ENCODE assay signal across 20 cellular contexts in the genomic region with DNA sequence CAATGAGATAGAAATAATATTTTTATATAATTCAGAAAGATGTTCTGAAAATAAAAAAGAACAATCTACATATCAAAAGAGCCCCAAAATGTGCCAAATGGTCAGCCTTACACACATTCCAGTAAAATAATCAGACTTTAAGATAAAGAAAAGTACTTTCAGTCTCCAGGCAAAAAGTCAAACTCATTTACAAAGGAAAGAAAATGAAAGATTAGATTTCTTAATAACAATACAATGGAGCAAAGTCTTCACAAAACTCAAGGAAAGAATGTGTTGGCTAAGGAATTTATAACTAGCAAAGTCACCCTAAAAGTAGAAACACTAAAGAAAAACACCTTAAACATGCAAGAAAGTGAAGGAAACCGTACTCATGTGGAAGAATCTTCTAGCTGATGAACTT. TPM values are rescaled to one million over a fixed set of nuclear protein-coding genes. Genes with fewer than 3 reads are reported as not detected.
"Had no signal": no experiment of that assay in that cellular context is flagged by ENCODE, and none has a peak within 500 bp of the region (broad histone marks: within the 10 kb centered on the region; RNA-seq: fewer than 3 reads in every experiment).

No MANE protein-coding gene starts in this region.

- H3K9me3 Mint-ChIP-seq: central memory CD8-positive, alpha-beta T cell; type B pancreatic cell; WTC11 had no signal

- H3K36me3 Mint-ChIP-seq: naive B cell had no signal

- DNase-seq: activated CD8-positive, alpha-beta memory T cell treated with anti-CD3 and anti-CD28 coated beads, Interleukin-2, amount 50 U/mL, for 4 hours; activated naive CD4-positive, alpha-beta T cell treated with anti-CD3 and anti-CD28 coated beads, Interleukin-2, amount 10 ng/mL, durations not matched to agents 7 days and 5 days; activated T-cell treated with anti-CD3 and anti-CD28 coated beads, Interleukin-2, amount 50 U/mL, for 48 hours; colonic mucosa; esophagus squamous epithelium; heart right ventricle; lower lobe of right lung; mesendoderm; naive B cell; nucleus accumbens; small intestine; stimulated activated CD4-positive, alpha-beta T cell treated with anti-CD3 and anti-CD28 coated beads, Interleukin-15, amount 100 ng/mL, for 24 hours; stimulated activated naive CD4-positive, alpha-beta T cell treated with Interleukin-2 at 50 U/mL for 16 hours; T-helper 9 cell had no signal

- H3K27ac Mint-ChIP-seq: activated naive CD4-positive, alpha-beta T cell treated with anti-CD3 and anti-CD28 coated beads, Interleukin-2, amount 10 ng/mL, durations not matched to agents 7 days and 5 days; type B pancreatic cell; WTC11 had no signal

- H3K4me1 Mint-ChIP-seq: central memory CD8-positive, alpha-beta T cell had no signal

- H3K4me3 Mint-ChIP-seq: activated naive CD4-positive, alpha-beta T cell treated with anti-CD3 and anti-CD28 coated beads, Interleukin-2, amount 10 ng/mL, durations not matched to agents 7 days and 5 days; central memory CD8-positive, alpha-beta T cell; naive B cell; type B pancreatic cell; WTC11 had no signal

- H3K9me3 ChIP-seq: colonic mucosa, esophagus squamous epithelium, heart right ventricle, lower lobe of right lung, thoracic aorta had no signal

- H3K36me3 ChIP-seq: colonic mucosa, esophagus squamous epithelium, heart right ventricle, lower lobe of right lung, thoracic aorta had no signal

- H3K4me3 ChIP-seq: colonic mucosa, esophagus squamous epithelium, heart right ventricle, lower lobe of right lung, thoracic aorta had no signal

- H3K27ac ChIP-seq: colonic mucosa, esophagus squamous epithelium, heart right ventricle, lower lobe of right lung, thoracic aorta had no signal

- H3K27me3 Mint-ChIP-seq: activated naive CD4-positive, alpha-beta T cell treated with anti-CD3 and anti-CD28 coated beads, Interleukin-2, amount 10 ng/mL, durations not matched to agents 7 days and 5 days; central memory CD8-positive, alpha-beta T cell; naive B cell; type B pancreatic cell had no signal

- ATAC-seq: heart right ventricle, left lobe of liver, lower lobe of right lung, sciatic nerve, WTC11 had no signal

- H3K4me1 ChIP-seq: colonic mucosa, esophagus squamous epithelium, heart right ventricle, lower lobe of right lung had no signal

RNA-seq across cellular contexts. Expression of a gene that starts 16.6 kb away (rescaled TPM):
- total RNA-seq: thoracic aorta had no signal
